ENCODE assay signal across 8 cellular contexts in the genomic region with DNA sequence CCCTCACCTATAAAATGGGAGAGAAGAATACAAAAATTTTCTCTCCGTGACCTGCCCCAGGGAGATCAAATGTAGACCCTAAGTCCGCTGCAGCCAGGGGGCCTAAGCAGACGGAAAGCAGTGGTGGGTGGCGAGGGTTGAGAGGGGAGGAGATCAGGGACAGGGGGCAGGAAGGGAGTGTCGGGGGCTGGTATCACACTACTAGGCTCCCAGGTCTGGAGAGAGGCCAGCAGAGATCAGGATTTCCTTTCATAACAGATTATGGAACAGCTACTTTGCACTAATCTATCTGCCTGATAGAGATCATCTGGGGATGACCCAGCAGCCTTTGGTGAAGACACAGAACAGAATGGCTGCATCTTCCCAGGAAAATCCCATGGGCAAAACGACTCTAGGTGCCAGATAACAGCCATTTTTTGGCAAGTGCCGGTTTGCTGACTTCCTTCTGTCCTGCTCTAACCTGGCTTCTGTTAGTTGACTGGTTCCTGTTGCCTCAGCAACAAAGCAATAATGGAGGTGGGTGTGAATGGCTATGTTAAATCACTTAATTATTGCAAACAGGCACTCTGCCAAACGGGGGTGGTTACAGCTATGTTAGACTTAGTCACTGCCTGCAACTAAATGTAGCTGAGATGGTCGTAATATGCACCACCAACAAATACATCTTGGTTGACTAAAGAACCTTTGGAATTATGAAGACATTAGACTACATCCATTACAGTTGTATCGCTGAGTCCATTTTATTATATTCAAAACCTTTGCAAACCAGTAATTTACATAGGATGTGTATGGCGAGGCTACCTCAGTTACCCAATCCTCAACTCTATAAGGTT. TPM values are rescaled to one million over a fixed set of nuclear protein-coding genes. Genes with fewer than 3 reads are reported as not detected.
DNase-seq lines count a peak whose midpoint lies in the region; ATAC-seq and TF ChIP-seq lines count a peak whose summit lies in the region.

No MANE protein-coding gene starts in this region.

- DNase-seq in ELR (ENCODE audit: low read depth), result peak; percentile 78
- peak; percentile 70 for DNase-seq in NCI-H2029 (lab: John Stamatoyannopoulos, UW)
- peak; percentile 61 for DNase-seq in activated CD4-positive, alpha-beta T cell treated with anti-CD3 and anti-CD28 coated beads for 48 hours
- peak; percentile 88 for DNase-seq in epithelial cell of proximal tubule (ENCODE audit: low read depth)
- DNase-seq in natural killer cell, result peak; percentile 45
- DNase-seq in GM13977 (ENCODE audit: low spot score), result no peak

- peak overlapping the region; percentile 54 to 79 for H3K27ac Mint-ChIP-seq in natural killer cell

- peaks cover 70 to 75% of the 10 kb centered on the region in 2 donors for H3K4me1 Mint-ChIP-seq in natural killer cell

- ATAC-seq in natural killer cell (peak; percentile 65 to 74 (median 68)), HG02885 (IDR thresholded peaks at IDR 0.05; ENCODE audit: poor library complexity, unreplicated experiment) (no peak), HG03280 (IDR thresholded peaks at IDR 0.05; ENCODE audit: unreplicated experiment) (no peak)

- intact Hi-C loops in natural killer cell (cut with micrococcal nuclease), result no loop called here

- no peaks in the 10 kb centered on the region for H3K9me3 Mint-ChIP-seq in natural killer cell

- H3K4me3 Mint-ChIP-seq in natural killer cell, result peak overlapping the region; percentile 47

- in situ Hi-C loops in GM13977 (cut with MboI; ENCODE audit: low pct_unique_long_range_greater_than_20kb, low sequenced_read_pairs, unreplicated experiment), result no loop called here

- no peaks in the 10 kb centered on the region for H3K36me3 Mint-ChIP-seq in natural killer cell

- TF ChIP-seq CTCF in epithelial cell of proximal tubule (conservative IDR thresholded peaks at IDR 0.05; ENCODE audit: low read depth, low read length) (no peak), natural killer cell (IDR thresholded peaks at IDR 0.05) (no peak), GM13977 (IDR thresholded peaks at IDR 0.05; ENCODE audit: extremely low read depth, insufficient read depth, missing control alignments) (no peak)

- no peak overlapping the region for H3K4me3 ChIP-seq in epithelial cell of proximal tubule (ENCODE audit: low read depth, low read length)

- H3K27me3 Mint-ChIP-seq in natural killer cell (ENCODE audit: low read depth in 2 of 2), result peaks cover 7 to 14% of the 10 kb centered on the region in 2 donors

RNA-seq across cellular contexts. Expression of a gene that starts 30.0 kb away (rescaled TPM):
- total RNA-seq in epithelial cell of proximal tubule (not detected in 2 replicates), natural killer cell (under 1 TPM in 1 of 3 donors, not detected in 2; 0.47 TPM)

RNA-seq across cellular contexts. Expression of a gene that starts 52.9 kb away (rescaled TPM):
- total RNA-seq in epithelial cell of proximal tubule, result 63.2 and 81.9 TPM in 2 replicates
- 1 to 10 TPM; 1.7 to 3.0 (median 3.0) TPM for total RNA-seq in natural killer cell

Comparison
In these comparisons a context has a peak if more than half of its experiments do, and no peak if none do; other contexts are left out.
1. ATAC-seq: peak in natural killer cell (3 of 3); none in HG02885 (single experiment) and HG03280 (single experiment).
2. RNA of a gene that starts 52.9 kb away (total RNA-seq): 63.2 to 81.9 TPM in epithelial cell of proximal tubule; 1.7 to 3.0 TPM in natural killer cell; every median in the first group is over 10 times any median in the second.